In the genomic region with DNA sequence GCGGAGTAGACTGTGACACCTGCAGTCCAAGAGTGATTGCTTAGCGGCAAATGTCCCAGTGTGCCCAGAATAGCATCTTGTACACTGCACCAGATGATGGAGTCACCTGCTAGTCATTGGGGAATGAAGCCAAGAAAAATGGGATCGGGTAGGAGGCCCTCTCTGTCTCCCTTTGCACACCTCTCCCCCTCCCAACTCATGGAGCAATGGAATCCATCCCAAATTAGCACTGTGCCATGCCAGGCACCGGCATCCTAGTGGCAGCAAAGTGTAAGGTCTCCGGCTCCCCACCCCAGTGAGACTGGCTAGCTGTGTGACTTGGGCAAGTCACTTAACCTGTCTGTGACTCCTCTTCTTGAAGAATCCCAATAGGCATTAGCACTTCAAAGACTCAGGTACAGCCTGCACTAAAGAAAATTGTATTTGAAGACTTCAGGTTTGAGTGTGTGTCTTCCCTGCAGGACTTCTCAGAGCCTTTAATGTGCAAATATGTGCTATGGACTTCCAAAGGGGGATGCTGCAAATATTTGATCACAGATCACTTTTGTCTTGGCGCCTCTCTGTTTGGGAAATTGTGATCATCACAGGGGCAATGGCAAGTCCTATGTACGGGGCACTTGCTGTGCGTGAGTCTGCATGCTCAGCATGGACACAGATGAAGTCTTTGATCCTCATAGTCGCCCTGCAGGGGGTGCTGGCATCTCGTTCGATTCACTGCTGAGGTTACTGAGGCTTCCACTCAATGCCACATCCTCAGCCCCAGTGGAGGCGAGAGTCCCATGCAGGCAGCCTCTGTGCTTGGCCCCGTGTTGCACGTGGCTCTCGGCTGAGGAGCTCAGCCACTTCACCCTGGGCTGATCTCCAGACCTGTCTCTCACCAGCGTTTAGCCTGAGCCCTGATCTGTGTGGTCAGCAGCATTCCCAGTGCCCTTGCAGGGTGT, we compare ENCODE assay signal across 10 cellular contexts.
DNase-seq lines count a peak whose midpoint lies in the region; ATAC-seq and TF ChIP-seq lines count a peak whose summit lies in the region.
"Had no signal": no experiment of that assay in that cellular context is flagged by ENCODE, and none has a peak within 500 bp of the region (broad histone marks: within the 10 kb centered on the region; RNA-seq: fewer than 3 reads in every experiment).

No MANE protein-coding gene starts in this region.

- H3K27ac ChIP-seq in SK-N-SH (ENCODE audit: low read depth in 2 of 2, low read length in 1 of 2) (no peak overlapping the region), HCT116 (ENCODE audit: low read depth, low read length) (no peak overlapping the region), mesenchymal stem cell (ENCODE audit: low read length, poor library complexity, severe bottlenecking) (no peak overlapping the region)

- no peak overlapping the region for H2AFZ ChIP-seq in SK-N-SH (ENCODE audit: low read depth)
- no peak overlapping the region for H2AFZ ChIP-seq in HCT116 (ENCODE audit: low read depth, low read length, poor library complexity, severe bottlenecking)
- H2AFZ ChIP-seq in mesenchymal stem cell (ENCODE audit: low read depth, low read length), result no peak overlapping the region

- WGBS in SK-N-SH (ENCODE audit: low lambda C conversion rate), result 22% methylated on average over 9 of the region's 16 CpGs
- WGBS in mesenchymal stem cell, result 52% methylated on average over 15 of the region's 16 CpGs

- H3K4me1 ChIP-seq in SK-N-SH (ENCODE audit: control insufficient read depth in 1 of 2, insufficient read depth in 2 of 2, low read depth in 1 of 2, low read length in 1 of 2) (no peaks in the 10 kb centered on the region; a peak in 1 of 4 replicates), HCT116 (ENCODE audit: control insufficient read depth in 1 of 2, insufficient read depth in 2 of 2, low read length in 2 of 2) (no peaks in the 10 kb centered on the region), mesenchymal stem cell (ENCODE audit: control insufficient read depth, insufficient read depth, low read depth, low read length) (no peaks in the 10 kb centered on the region)

- H3K36me3 ChIP-seq in SK-N-SH (replicated peaks in 1 of 2; ENCODE audit: control insufficient read depth in 1 of 2, insufficient read depth in 2 of 2, low read length in 1 of 2) (no peaks in the 10 kb centered on the region), HCT116 (ENCODE audit: control insufficient read depth in 1 of 2, insufficient read depth in 2 of 2, low read length in 2 of 2) (no peaks in the 10 kb centered on the region), mesenchymal stem cell (ENCODE audit: control insufficient read depth in 1 of 2, insufficient read depth in 2 of 2, low read depth in 1 of 2, low read length in 2 of 2) (no peaks in the 10 kb centered on the region)

- no peak overlapping the region for H4K91ac ChIP-seq in mesenchymal stem cell (ENCODE audit: low read length)

- CTCF ChIA-PET in SK-N-SH (lab: Yijun Ruan, JAX), result no interaction called here
- CTCF ChIA-PET in HCT116 (lab: Charles Lee), result no interaction called here
- CTCF ChIA-PET in activated CD4-positive, alpha-beta memory T cell treated with anti-CD3 and anti-CD28 coated beads, Interleukin-2, amount 10 ng/mL, durations not matched to agents 7 days and 5 days (lab: Charles Lee), result no interaction called here

- no peaks in the 10 kb centered on the region for H3K9me3 Mint-ChIP-seq in activated CD4-positive, alpha-beta memory T cell treated with anti-CD3 and anti-CD28 coated beads, Interleukin-2, amount 10 ng/mL, durations not matched to agents 7 days and 5 days
- H3K9me3 Mint-ChIP-seq in osteocyte (ENCODE audit: unreplicated experiment), result peaks cover 25% of the 10 kb centered on the region
- H3K9me3 Mint-ChIP-seq: stimulated activated memory B cell treated with anti-CD40 and anti-IgM and Interleukin-4, amounts not matched to agents 10 μg/mL and 1 μg/mL and 100 μg/mL, for 72 hours had no signal

- H3K4me3 Mint-ChIP-seq in activated CD4-positive, alpha-beta memory T cell treated with anti-CD3 and anti-CD28 coated beads, Interleukin-2, amount 10 ng/mL, durations not matched to agents 7 days and 5 days, result no peak overlapping the region
- H3K4me3 Mint-ChIP-seq in osteocyte (ENCODE audit: unreplicated experiment), result no peak overlapping the region
- H3K4me3 Mint-ChIP-seq: stimulated activated memory B cell treated with anti-CD40 and anti-IgM and Interleukin-4, amounts not matched to agents 10 μg/mL and 1 μg/mL and 100 μg/mL, for 72 hours had no signal

- no peak overlapping the region for H3K18ac ChIP-seq in mesenchymal stem cell (ENCODE audit: low read depth in 1 of 2, low read length in 2 of 2)

- TF ChIP-seq POLR2A in HCT116 (IDR thresholded peaks at IDR 0.05; ENCODE audit: borderline replicate concordance, extremely low read depth, insufficient read depth, insufficient read length), result no peak

- H3K23ac ChIP-seq in mesenchymal stem cell (ENCODE audit: low read length in 2 of 2), result no peak overlapping the region

- H3K27me3 Mint-ChIP-seq in activated CD4-positive, alpha-beta memory T cell treated with anti-CD3 and anti-CD28 coated beads, Interleukin-2, amount 10 ng/mL, durations not matched to agents 7 days and 5 days, result no peaks in the 10 kb centered on the region
- no peaks in the 10 kb centered on the region for H3K27me3 Mint-ChIP-seq in osteocyte (ENCODE audit: unreplicated experiment)

- peaks cover 2% of the 10 kb centered on the region for H3K4me1 Mint-ChIP-seq in activated CD4-positive, alpha-beta memory T cell treated with anti-CD3 and anti-CD28 coated beads, Interleukin-2, amount 10 ng/mL, durations not matched to agents 7 days and 5 days
- no peaks in the 10 kb centered on the region for H3K4me1 Mint-ChIP-seq in osteocyte (ENCODE audit: unreplicated experiment)
- H3K4me1 Mint-ChIP-seq: stimulated activated memory B cell treated with anti-CD40 and anti-IgM and Interleukin-4, amounts not matched to agents 10 μg/mL and 1 μg/mL and 100 μg/mL, for 72 hours had no signal

- DNase-seq in SK-N-SH (peak; percentile 44), HCT116 (ENCODE audit: low read depth, low spot score) (peak; percentile 10), osteocyte (ENCODE audit: extremely low spot score, unreplicated experiment) (peak; percentile 70), DMS79 treated with DMSO at 0.1 percent for 48 hours (lab: John Stamatoyannopoulos, UW) (no peak), mesenchymal stem cell (no peak)
- peak; percentile 31 for DNase-seq in activated CD4-positive, alpha-beta memory T cell treated with anti-CD3 and anti-CD28 coated beads, Interleukin-2, amount 10 ng/mL, durations not matched to agents 7 days and 5 days
- DNase-seq: NCI-H1092 had no signal

- intact Hi-C loops in HCT116 (cut with micrococcal nuclease), result no loop called here

- BruUV-seq in HCT116 (replicated peaks; lab: Mats Ljungman, UMichigan), result no TSS peak

- no peak overlapping the region for H4K8ac ChIP-seq in mesenchymal stem cell (ENCODE audit: low read length)

- no peak overlapping the region for H2BK120ac ChIP-seq in mesenchymal stem cell (ENCODE audit: low read depth, low read length)

- POLR2A ChIA-PET in SK-N-SH (lab: Yijun Ruan, JAX), result no interaction called here
- POLR2A ChIA-PET in HCT116 (lab: Charles Lee), result no interaction called here
- POLR2A ChIA-PET in activated CD4-positive, alpha-beta memory T cell treated with anti-CD3 and anti-CD28 coated beads, Interleukin-2, amount 10 ng/mL, durations not matched to agents 7 days and 5 days (lab: Charles Lee), result no interaction called here

- no peaks in the 10 kb centered on the region for H3K79me1 ChIP-seq in mesenchymal stem cell (replicated peaks; ENCODE audit: low read length, poor library complexity, severe bottlenecking)

- no peaks in the 10 kb centered on the region for H3F3A ChIP-seq in SK-N-SH (replicated peaks; ENCODE audit: insufficient read depth)

- H2BK12ac ChIP-seq in mesenchymal stem cell (ENCODE audit: low read length in 2 of 2), result no peak overlapping the region

- TF ChIP-seq RAD21 in SK-N-SH (IDR thresholded peaks at IDR 0.05; ENCODE audit: low read length) (no peak), HCT116 (IDR thresholded peaks at IDR 0.05; ENCODE audit: low read depth) (peak; percentile 41)

- no peak overlapping the region for H3K4me3 ChIP-seq in SK-N-SH (ENCODE audit: low read depth in 2 of 2, low read length in 1 of 2)
- no peak overlapping the region for H3K4me3 ChIP-seq in HCT116 (replicated peaks in 1 of 2; ENCODE audit: low read depth in 1 of 2, low read length in 2 of 2)
- no peak overlapping the region for H3K4me3 ChIP-seq in mesenchymal stem cell (ENCODE audit: insufficient read depth in 1 of 2, low read depth in 1 of 2, low read length in 2 of 2)

- H3K14ac ChIP-seq in mesenchymal stem cell (ENCODE audit: low read length in 2 of 2), result no peak overlapping the region

- no peaks in the 10 kb centered on the region for H4K20me1 ChIP-seq in SK-N-SH (ENCODE audit: insufficient read depth)
- H4K20me1 ChIP-seq in HCT116 (ENCODE audit: insufficient read depth), result no peaks in the 10 kb centered on the region

- H3K4ac ChIP-seq in mesenchymal stem cell (ENCODE audit: low read depth in 1 of 2, low read length in 2 of 2), result no peak overlapping the region

- H3K4me2 ChIP-seq in SK-N-SH, result no peak overlapping the region
- no peak overlapping the region for H3K4me2 ChIP-seq in HCT116 (ENCODE audit: low read length)
- no peak overlapping the region for H3K4me2 ChIP-seq in mesenchymal stem cell (ENCODE audit: low read length, poor library complexity, severe bottlenecking)

- no peak overlapping the region for H2AK5ac ChIP-seq in mesenchymal stem cell (ENCODE audit: low read length, severe bottlenecking)

- H3K9ac ChIP-seq in SK-N-SH, result no peak overlapping the region
- H3K9ac ChIP-seq in HCT116 (ENCODE audit: low read length), result no peak overlapping the region
- no peak overlapping the region for H3K9ac ChIP-seq in mesenchymal stem cell (ENCODE audit: low read length)

- no peak overlapping the region for H3K27ac Mint-ChIP-seq in activated CD4-positive, alpha-beta memory T cell treated with anti-CD3 and anti-CD28 coated beads, Interleukin-2, amount 10 ng/mL, durations not matched to agents 7 days and 5 days
- H3K27ac Mint-ChIP-seq in osteocyte (ENCODE audit: unreplicated experiment), result no peak overlapping the region
- H3K27ac Mint-ChIP-seq: stimulated activated memory B cell treated with anti-CD40 and anti-IgM and Interleukin-4, amounts not matched to agents 10 μg/mL and 1 μg/mL and 100 μg/mL, for 72 hours had no signal

- H2BK5ac ChIP-seq in mesenchymal stem cell (ENCODE audit: low read depth, low read length, poor library complexity, severe bottlenecking), result no peak overlapping the region

- H3K79me2 ChIP-seq in SK-N-SH (ENCODE audit: insufficient read depth), result no peaks in the 10 kb centered on the region
- H3K79me2 ChIP-seq in HCT116 (ENCODE audit: insufficient read depth, low read length), result no peaks in the 10 kb centered on the region

- H3K36me3 Mint-ChIP-seq in activated CD4-positive, alpha-beta memory T cell treated with anti-CD3 and anti-CD28 coated beads, Interleukin-2, amount 10 ng/mL, durations not matched to agents 7 days and 5 days (ENCODE audit: low read depth), result no peaks in the 10 kb centered on the region
- peaks cover 2% of the 10 kb centered on the region for H3K36me3 Mint-ChIP-seq in osteocyte (ENCODE audit: unreplicated experiment)
- H3K36me3 Mint-ChIP-seq: stimulated activated memory B cell treated with anti-CD40 and anti-IgM and Interleukin-4, amounts not matched to agents 10 μg/mL and 1 μg/mL and 100 μg/mL, for 72 hours had no signal

- no peaks in the 10 kb centered on the region for H3K9me3 ChIP-seq in SK-N-SH
- H3K9me3 ChIP-seq in HCT116 (ENCODE audit: control insufficient read depth in 1 of 2, insufficient read depth in 1 of 2, low read depth in 1 of 2, low read length in 2 of 2), result no peaks in the 10 kb centered on the region
- H3K9me3 ChIP-seq in mesenchymal stem cell (ENCODE audit: control insufficient read depth, low read length), result no peaks in the 10 kb centered on the region

- H3K27me3 ChIP-seq in SK-N-SH (ENCODE audit: insufficient read depth) (no peaks in the 10 kb centered on the region), HCT116 (ENCODE audit: insufficient read depth, low read length) (peaks cover 23% of the 10 kb centered on the region), mesenchymal stem cell (ENCODE audit: control insufficient read depth in 1 of 2, insufficient read depth in 1 of 2, low read length in 2 of 2) (no peaks in the 10 kb centered on the region)

- H2BK15ac ChIP-seq in mesenchymal stem cell (ENCODE audit: low read depth, poor library complexity, severe bottlenecking), result no peak overlapping the region

- H3K9me2 ChIP-seq in SK-N-SH, result no peaks in the 10 kb centered on the region
- no peaks in the 10 kb centered on the region for H3K9me2 ChIP-seq in HCT116 (ENCODE audit: insufficient read depth)

- no peak for TF ChIP-seq EP300 in SK-N-SH (IDR thresholded peaks at IDR 0.05; ENCODE audit: borderline replicate concordance in 1 of 2, low read depth in 1 of 2, low read length in 1 of 2)

- TF ChIP-seq CTCF in SK-N-SH (IDR thresholded peaks at IDR 0.05) (no peak), HCT116 (IDR thresholded peaks at IDR 0.05 in 2 of 3, conservative IDR thresholded peaks at IDR 0.05 in 1 of 3; ENCODE audit: borderline replicate concordance in 1 of 3, insufficient read depth in 1 of 3, low read depth in 2 of 3, low read length in 2 of 3) (peak in 1 of 3 experiments; percentile 13; a peak in 1 of 6 replicates), osteocyte (IDR thresholded peaks at IDR 0.05) (no peak)

- no peak for ATAC-seq in SK-N-SH treated with all-trans-retinoic acid at 6 μM for 48 hours
- ATAC-seq in HCT116, result peak; percentile 70
- ATAC-seq in GM18867 (IDR thresholded peaks at IDR 0.05; ENCODE audit: unreplicated experiment), result no peak
- ATAC-seq: stimulated activated memory B cell treated with anti-CD40 and anti-IgM and Interleukin-4, amounts not matched to agents 10 μg/mL and 1 μg/mL and 100 μg/mL, for 72 hours had no signal

- RAD21 ChIA-PET in HCT116 (lab: Charles Lee; ENCODE audit: low non-redundant PET in 1 of 2, low total read pairs in 2 of 2, uncharacterized antibody in 2 of 2, unreplicated experiment in 2 of 2), result no interaction called here

Comparison
In these comparisons a context has a peak if more than half of its experiments do, and no peak if none do; other contexts are left out.
1. DNase-seq: peak in SK-N-SH (single experiment), HCT116 (single experiment), activated CD4-positive, alpha-beta memory T cell treated with anti-CD3 and anti-CD28 coated beads, Interleukin-2, amount 10 ng/mL, durations not matched to agents 7 days and 5 days (single experiment) and osteocyte (single experiment); none in DMS79 treated with DMSO at 0.1 percent for 48 hours (single experiment) and mesenchymal stem cell (single experiment).